In genomic region chr2:11750422-11750821, GRCh38 we compare ENCODE assay signal across 8 cellular contexts. TPM values are rescaled to one million over a fixed set of nuclear protein-coding genes. Genes with fewer than 3 reads are reported as not detected.
DNase-seq lines count a peak whose midpoint lies in the region; ATAC-seq and TF ChIP-seq lines count a peak whose summit lies in the region.

No MANE protein-coding gene starts in this region.

- peak overlapping the region; percentile 77 for H3K27ac Mint-ChIP-seq in glutamatergic neuron (ENCODE audit: unreplicated experiment)

- peaks cover 46% of the 10 kb centered on the region for H3K4me1 Mint-ChIP-seq in glutamatergic neuron (ENCODE audit: low read depth, unreplicated experiment)

- no peak for DNase-seq in activated CD4-positive, CD25-positive, alpha-beta regulatory T cell (lab: John Stamatoyannopoulos, UW)
- DNase-seq in SW480 (ENCODE audit: low spot score) (peak; percentile 79), glutamatergic neuron (no peak), middle frontal gyrus (ENCODE audit: extremely low spot score, low spot score) (no peak), NCI-H82 treated with DMSO at 0.1 percent for 48 hours (lab: John Stamatoyannopoulos, UW; ENCODE audit: unreplicated experiment) (no peak), GM03348 (ENCODE audit: low spot score) (no peak)

- peak; percentile 58 to 59 for ATAC-seq in activated CD4-positive, CD25-positive, alpha-beta regulatory T cell treated with anti-CD3 and anti-CD28 coated beads, Interleukin-2, amount 50 U/mL, for 24 hours
- ATAC-seq in HG02884 (IDR thresholded peaks at IDR 0.05; ENCODE audit: unreplicated experiment), result peak; percentile 32

- peak overlapping the region; percentile 96 for H3K4me3 Mint-ChIP-seq in glutamatergic neuron (ENCODE audit: unreplicated experiment)

- peaks cover 14% of the 10 kb centered on the region for H3K27me3 Mint-ChIP-seq in glutamatergic neuron (ENCODE audit: unreplicated experiment)

- no peak for TF ChIP-seq CTCF in glutamatergic neuron (IDR thresholded peaks at IDR 0.05; ENCODE audit: partially characterized antibody, unreplicated experiment)

- no peaks in the 10 kb centered on the region for H3K36me3 Mint-ChIP-seq in glutamatergic neuron (ENCODE audit: unreplicated experiment)

- peaks cover 3% of the 10 kb centered on the region for H3K9me3 Mint-ChIP-seq in glutamatergic neuron (ENCODE audit: unreplicated experiment)

RNA-seq across cellular contexts. Expression of gene LPIN1, which starts 4.0 kb away (rescaled TPM):
- total RNA-seq in glutamatergic neuron (ENCODE audit: unreplicated experiment), result 142 TPM
